In the genomic region with DNA sequence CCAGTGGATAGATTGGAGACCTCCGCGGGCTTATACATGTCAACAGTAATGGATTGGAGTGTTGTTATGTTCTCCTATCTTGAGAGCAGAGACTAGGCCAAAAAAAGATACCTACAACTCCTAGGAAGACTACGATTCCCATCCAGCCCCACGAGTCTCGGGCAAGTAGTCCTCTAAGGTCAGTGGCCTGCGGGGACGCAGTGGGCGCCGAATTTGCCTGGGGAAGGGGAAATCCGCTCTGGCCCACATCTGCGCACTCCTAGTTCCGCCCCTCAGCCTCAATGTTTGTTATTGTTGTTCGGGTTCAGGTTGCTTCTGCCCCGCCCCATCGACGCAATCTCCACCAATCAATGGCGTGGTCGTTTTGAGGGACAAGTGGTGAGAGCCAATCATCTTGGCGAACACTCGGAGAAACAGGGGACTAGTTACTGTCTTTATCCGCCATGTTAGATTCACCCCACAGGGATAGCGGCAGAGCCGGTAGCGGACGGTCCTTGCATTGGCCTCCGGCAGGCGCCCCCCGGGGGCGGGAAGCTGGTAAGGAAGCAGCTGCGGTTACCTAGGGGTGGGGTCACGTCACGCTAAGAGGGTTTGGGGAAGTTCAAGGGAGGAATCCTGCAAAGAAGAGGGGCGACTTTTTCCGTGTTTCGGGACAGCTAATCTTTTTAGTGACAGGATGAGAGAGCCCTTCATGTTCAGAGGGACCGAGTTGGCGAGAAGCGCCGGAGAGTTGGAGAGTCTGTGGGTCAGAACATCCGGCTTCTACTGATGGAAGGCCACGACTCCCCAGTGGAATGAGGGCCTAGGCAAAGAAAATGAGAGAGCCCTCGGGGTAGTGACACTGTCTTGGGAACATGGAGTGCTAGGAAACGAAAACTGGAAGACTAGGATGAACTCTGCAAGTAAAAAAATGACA, we compare ENCODE assay signal across 1 cellular context.
TF ChIP-seq lines count a peak whose summit lies in the region.

A gene with protein sequence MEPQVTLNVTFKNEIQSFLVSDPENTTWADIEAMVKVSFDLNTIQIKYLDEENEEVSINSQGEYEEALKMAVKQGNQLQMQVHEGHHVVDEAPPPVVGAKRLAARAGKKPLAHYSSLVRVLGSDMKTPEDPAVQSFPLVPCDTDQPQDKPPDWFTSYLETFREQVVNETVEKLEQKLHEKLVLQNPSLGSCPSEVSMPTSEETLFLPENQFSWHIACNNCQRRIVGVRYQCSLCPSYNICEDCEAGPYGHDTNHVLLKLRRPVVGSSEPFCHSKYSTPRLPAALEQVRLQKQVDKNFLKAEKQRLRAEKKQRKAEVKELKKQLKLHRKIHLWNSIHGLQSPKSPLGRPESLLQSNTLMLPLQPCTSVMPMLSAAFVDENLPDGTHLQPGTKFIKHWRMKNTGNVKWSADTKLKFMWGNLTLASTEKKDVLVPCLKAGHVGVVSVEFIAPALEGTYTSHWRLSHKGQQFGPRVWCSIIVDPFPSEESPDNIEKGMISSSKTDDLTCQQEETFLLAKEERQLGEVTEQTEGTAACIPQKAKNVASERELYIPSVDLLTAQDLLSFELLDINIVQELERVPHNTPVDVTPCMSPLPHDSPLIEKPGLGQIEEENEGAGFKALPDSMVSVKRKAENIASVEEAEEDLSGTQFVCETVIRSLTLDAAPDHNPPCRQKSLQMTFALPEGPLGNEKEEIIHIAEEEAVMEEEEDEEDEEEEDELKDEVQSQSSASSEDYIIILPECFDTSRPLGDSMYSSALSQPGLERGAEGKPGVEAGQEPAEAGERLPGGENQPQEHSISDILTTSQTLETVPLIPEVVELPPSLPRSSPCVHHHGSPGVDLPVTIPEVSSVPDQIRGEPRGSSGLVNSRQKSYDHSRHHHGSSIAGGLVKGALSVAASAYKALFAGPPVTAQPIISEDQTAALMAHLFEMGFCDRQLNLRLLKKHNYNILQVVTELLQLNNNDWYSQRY (plus strand): TSS at position 449 of the 916 bp plus-strand sequence. CDS start 4,586 bp downstream, outside the sequence.

TF ChIP-seq in HepG2, 621 proteins besides CTCF, POLR2A, EP300 and RAD21 (continued from another document and continues in another):
- no peak for TF ChIP-seq ZNF281 (CRISPR knock-in tag; IDR thresholded peaks at IDR 0.05; ENCODE audit: borderline replicate concordance)
- TF ChIP-seq U2AF1 (optimal IDR thresholded peaks at IDR 0.05; ENCODE audit: low read depth, low read length) = peak; percentile 40
- TF ChIP-seq ZNF343 (CRISPR knock-in tag; IDR thresholded peaks at IDR 0.05) = 0 out of 2 replicates have a peak, but pooled peaks have one; percentile 1
- TF ChIP-seq ZNF235 (CRISPR knock-in tag; IDR thresholded peaks at IDR 0.05; ENCODE audit: borderline replicate concordance) = no peak
- no peak for TF ChIP-seq ZNF335 (CRISPR knock-in tag; IDR thresholded peaks at IDR 0.05)
- peak; percentile 50 for TF ChIP-seq ELF4 (CRISPR knock-in tag; IDR thresholded peaks at IDR 0.05; ENCODE audit: borderline replicate concordance)
- no peak for TF ChIP-seq ISX (CRISPR knock-in tag; conservative IDR thresholded peaks at IDR 0.05)
- TF ChIP-seq, protein P1, sequence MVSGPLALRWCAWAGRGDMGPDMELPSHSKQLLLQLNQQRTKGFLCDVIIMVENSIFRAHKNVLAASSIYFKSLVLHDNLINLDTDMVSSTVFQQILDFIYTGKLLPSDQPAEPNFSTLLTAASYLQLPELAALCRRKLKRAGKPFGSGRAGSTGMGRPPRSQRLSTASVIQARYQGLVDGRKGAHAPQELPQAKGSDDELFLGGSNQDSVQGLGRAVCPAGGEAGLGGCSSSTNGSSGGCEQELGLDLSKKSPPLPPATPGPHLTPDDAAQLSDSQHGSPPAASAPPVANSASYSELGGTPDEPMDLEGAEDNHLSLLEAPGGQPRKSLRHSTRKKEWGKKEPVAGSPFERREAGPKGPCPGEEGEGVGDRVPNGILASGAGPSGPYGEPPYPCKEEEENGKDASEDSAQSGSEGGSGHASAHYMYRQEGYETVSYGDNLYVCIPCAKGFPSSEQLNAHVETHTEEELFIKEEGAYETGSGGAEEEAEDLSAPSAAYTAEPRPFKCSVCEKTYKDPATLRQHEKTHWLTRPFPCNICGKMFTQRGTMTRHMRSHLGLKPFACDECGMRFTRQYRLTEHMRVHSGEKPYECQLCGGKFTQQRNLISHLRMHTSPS (CRISPR knock-in tag; IDR thresholded peaks at IDR 0.05; ENCODE audit: low read depth) = no peak
- peak; percentile 89; the same call in 1 of the 2 replicates for TF ChIP-seq ZNF790 (CRISPR knock-in tag; IDR thresholded peaks at IDR 0.05; ENCODE audit: borderline replicate concordance)
- peak; percentile 59 for TF ChIP-seq PHF20 (CRISPR knock-in tag; IDR thresholded peaks at IDR 0.05)
- TF ChIP-seq ZNF543 (CRISPR knock-in tag; IDR thresholded peaks at IDR 0.05) = no peak
- TF ChIP-seq CCAR2 (optimal IDR thresholded peaks at IDR 0.05; ENCODE audit: low read depth, low read length) = peak; percentile 37
- TF ChIP-seq KAT2B (IDR thresholded peaks at IDR 0.05; ENCODE audit: borderline replicate concordance, low read depth, low read length) = no peak
- peak; percentile 42; the same call in 1 of the 2 replicates for TF ChIP-seq FOXC1 (CRISPR knock-in tag; IDR thresholded peaks at IDR 0.05; ENCODE audit: borderline replicate concordance)
- TF ChIP-seq ZSCAN5A (CRISPR knock-in tag; IDR thresholded peaks at IDR 0.05; ENCODE audit: borderline replicate concordance) = no peak
- TF ChIP-seq ZNF674 (CRISPR knock-in tag; IDR thresholded peaks at IDR 0.05; ENCODE audit: low read depth) = 0 out of 2 replicates have a peak, but pooled peaks have one; percentile 1
- no peak; the same call in 1 of the 2 replicates for TF ChIP-seq PAX8 (CRISPR knock-in tag; IDR thresholded peaks at IDR 0.05; ENCODE audit: borderline replicate concordance)
- TF ChIP-seq ZMAT5 (CRISPR knock-in tag; IDR thresholded peaks at IDR 0.05; ENCODE audit: borderline replicate concordance, low read depth) = no peak
- TF ChIP-seq ZNF660 (CRISPR knock-in tag; IDR thresholded peaks at IDR 0.05; ENCODE audit: borderline replicate concordance, low read depth) = no peak
- TF ChIP-seq ZNF878 (CRISPR knock-in tag; IDR thresholded peaks at IDR 0.05) = no peak; the same call in 1 of the 2 replicates
- no peak for TF ChIP-seq ZNF138 (CRISPR knock-in tag; IDR thresholded peaks at IDR 0.05; ENCODE audit: low read depth)
- peak; percentile 79 for TF ChIP-seq GATAD1 (CRISPR knock-in tag; IDR thresholded peaks at IDR 0.05)
- TF ChIP-seq ZNF256 (CRISPR knock-in tag; conservative IDR thresholded peaks at IDR 0.05) = no peak
- peak; percentile 77 to 82 for TF ChIP-seq HMGXB4 (CRISPR knock-in tag; IDR thresholded peaks at IDR 0.05; ENCODE audit: borderline replicate concordance in 1 of 2, low read depth in 1 of 2)
- peak; percentile 69 for TF ChIP-seq ZNF780A (CRISPR knock-in tag; IDR thresholded peaks at IDR 0.05)
- peak; percentile 81 for TF ChIP-seq RBFOX2 (IDR thresholded peaks at IDR 0.05; ENCODE audit: low read depth, low read length)
- TF ChIP-seq ZNF597 (CRISPR knock-in tag; IDR thresholded peaks at IDR 0.05) = no peak
- TF ChIP-seq TAF15 (IDR thresholded peaks at IDR 0.05; ENCODE audit: low read depth, low read length, poor library complexity, severe bottlenecking) = no peak
- peak; percentile 59; the same call in 1 of the 2 replicates for TF ChIP-seq ZNF768 (CRISPR knock-in tag; IDR thresholded peaks at IDR 0.05)
- peak; percentile 56; the same call in 1 of the 2 replicates for TF ChIP-seq GMEB1 (CRISPR knock-in tag; IDR thresholded peaks at IDR 0.05; ENCODE audit: borderline replicate concordance)
- no peak for TF ChIP-seq MAFF (IDR thresholded peaks at IDR 0.05; ENCODE audit: low read depth, low read length)
- TF ChIP-seq, protein P2, sequence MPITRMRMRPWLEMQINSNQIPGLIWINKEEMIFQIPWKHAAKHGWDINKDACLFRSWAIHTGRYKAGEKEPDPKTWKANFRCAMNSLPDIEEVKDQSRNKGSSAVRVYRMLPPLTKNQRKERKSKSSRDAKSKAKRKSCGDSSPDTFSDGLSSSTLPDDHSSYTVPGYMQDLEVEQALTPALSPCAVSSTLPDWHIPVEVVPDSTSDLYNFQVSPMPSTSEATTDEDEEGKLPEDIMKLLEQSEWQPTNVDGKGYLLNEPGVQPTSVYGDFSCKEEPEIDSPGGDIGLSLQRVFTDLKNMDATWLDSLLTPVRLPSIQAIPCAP (CRISPR knock-in tag; IDR thresholded peaks at IDR 0.05; ENCODE audit: low read depth) = no peak; the same call in 1 of the 2 replicates
- TF ChIP-seq BHLHE40 (IDR thresholded peaks at IDR 0.05; ENCODE audit: low read length) = 0 out of 2 replicates have a peak, but pooled peaks have one; percentile 12
- TF ChIP-seq HNRNPLL (IDR thresholded peaks at IDR 0.05; ENCODE audit: low read depth, low read length, poor library complexity, severe bottlenecking) = peak; percentile 75
- TF ChIP-seq PHF5A (CRISPR knock-in tag; IDR thresholded peaks at IDR 0.05; ENCODE audit: low read depth, unreplicated experiment) = no peak
- peak; percentile 88 for TF ChIP-seq NRL (CRISPR knock-in tag; IDR thresholded peaks at IDR 0.05; ENCODE audit: borderline replicate concordance)
